9 cellular contexts compared by ENCODE assay signal in the genomic region with DNA sequence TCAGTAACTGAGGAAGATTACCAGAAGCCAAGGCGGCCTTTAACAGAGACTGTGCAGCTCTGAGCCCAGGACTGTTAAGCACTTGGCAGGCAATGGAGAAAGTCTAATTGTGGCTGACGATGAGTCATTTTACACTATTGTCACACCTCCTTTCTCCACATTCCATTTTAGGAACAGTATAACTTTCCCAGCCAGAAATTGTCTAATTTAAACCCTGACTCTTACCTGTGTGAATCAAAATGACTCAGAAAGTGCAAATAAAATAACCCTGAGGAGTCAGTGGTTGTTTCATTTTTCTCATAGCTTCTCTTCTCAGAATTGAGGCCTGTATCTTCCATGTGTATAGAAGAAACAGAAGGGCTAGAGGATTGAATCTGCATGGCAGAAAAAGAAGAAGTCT. TPM values are rescaled to one million over a fixed set of nuclear protein-coding genes. Genes with fewer than 3 reads are reported as not detected.
DNase-seq lines count a peak whose midpoint lies in the region; ATAC-seq and TF ChIP-seq lines count a peak whose summit lies in the region.
"Had no signal": no experiment of that assay in that cellular context is flagged by ENCODE, and none has a peak within 500 bp of the region (broad histone marks: within the 10 kb centered on the region; RNA-seq: fewer than 3 reads in every experiment).

No MANE protein-coding gene starts in this region.

- H3K4me3 ChIP-seq in breast epithelium (no peak overlapping the region), upper lobe of right lung (no peak overlapping the region), MM.1S (ENCODE audit: low read length) (no peak overlapping the region)
- H3K4me3 ChIP-seq: dorsolateral prefrontal cortex had no signal

- no peaks in the 10 kb centered on the region for H3K27me3 ChIP-seq in breast epithelium
- no peaks in the 10 kb centered on the region for H3K27me3 ChIP-seq in upper lobe of right lung
- H3K27me3 ChIP-seq in MM.1S (replicated peaks; ENCODE audit: insufficient read depth, low read length), result no peaks in the 10 kb centered on the region
- H3K27me3 ChIP-seq: dorsolateral prefrontal cortex had no signal

- H3K4me1 ChIP-seq in breast epithelium (no peaks in the 10 kb centered on the region), upper lobe of right lung (no peaks in the 10 kb centered on the region), MM.1S (ENCODE audit: low read length) (no peaks in the 10 kb centered on the region)

- no peaks in the 10 kb centered on the region for H3K36me3 Mint-ChIP-seq in MCF 10A (ENCODE audit: insufficient read depth, unreplicated experiment)

- no peaks in the 10 kb centered on the region for H3K36me3 ChIP-seq in breast epithelium
- no peaks in the 10 kb centered on the region for H3K36me3 ChIP-seq in upper lobe of right lung
- H3K36me3 ChIP-seq in MM.1S (replicated peaks; ENCODE audit: insufficient read depth, low read length), result no peaks in the 10 kb centered on the region

- no peaks in the 10 kb centered on the region for H3F3A ChIP-seq in MM.1S (ENCODE audit: insufficient read depth, low read length)

- H3K9me2 ChIP-seq in MM.1S (replicated peaks; ENCODE audit: insufficient read depth, low read length), result no peaks in the 10 kb centered on the region

- peaks cover 12% of the 10 kb centered on the region for H3K4me1 Mint-ChIP-seq in MCF 10A (ENCODE audit: insufficient read depth, unreplicated experiment)

- ATAC-seq in esophagus mucosa (peak; percentile 97), upper lobe of right lung (peak; percentile 26)

- H3K9me3 ChIP-seq in breast epithelium (no peaks in the 10 kb centered on the region), upper lobe of right lung (no peaks in the 10 kb centered on the region), MM.1S (replicated peaks; ENCODE audit: insufficient read depth, low read length) (no peaks in the 10 kb centered on the region)

- H4K20me1 ChIP-seq in MM.1S (ENCODE audit: insufficient read depth, low read length), result no peaks in the 10 kb centered on the region

- H3K27me3 Mint-ChIP-seq in MCF 10A (ENCODE audit: insufficient read depth, unreplicated experiment), result no peaks in the 10 kb centered on the region

- TF ChIP-seq POLR2A in breast epithelium (IDR thresholded peaks at IDR 0.05), result no peak

- H3K9me3 Mint-ChIP-seq in MCF 10A (ENCODE audit: unreplicated experiment), result no peaks in the 10 kb centered on the region

- H2AFZ ChIP-seq in MM.1S (ENCODE audit: low read length), result no peak overlapping the region

- H3K27ac Mint-ChIP-seq in MCF 10A (ENCODE audit: low read depth, unreplicated experiment), result peak overlapping the region; percentile 2

- intact Hi-C loops in MCF 10A (cut with micrococcal nuclease) (no loop called here), breast epithelium (cut with DNase I; ENCODE audit: low total_unique reads) (no loop called here), upper lobe of right lung (cut with DNase I) (no loop called here)

- CTCF ChIA-PET in MCF 10A (lab: Yijun Ruan, JAX), result interaction anchor here (1.0 to 1.8 kb wide), 3 partner anchors 39 to 113 kb away, joined by 3 to 8 read pairs (median 4); no protein-coding TSS in a partner anchor

- peak; percentile 89 for DNase-seq in MCF 10A (ENCODE audit: unreplicated experiment)
- no peak for DNase-seq in breast epithelium (ENCODE audit: low spot score in 2 of 2)
- peak; percentile 68 for DNase-seq in LoVo (ENCODE audit: low spot score)
- no peak for DNase-seq in upper lobe of right lung
- no peak for DNase-seq in activated CD4-positive, alpha-beta T cell treated with anti-CD3 and anti-CD28 coated beads, Interleukin-2, amount 50 U/mL, for 48 hours
- no peak for DNase-seq in MM.1S
- no peak for DNase-seq in NCI-H2227 treated with DMSO at 0.1 percent for 48 hours (lab: John Stamatoyannopoulos, UW)

- no TSS peak for BruUV-seq in MCF 10A (replicated peaks; lab: Mats Ljungman, UMichigan)

- no peak for TF ChIP-seq CTCF in MCF 10A (IDR thresholded peaks at IDR 0.05; ENCODE audit: unreplicated experiment)
- TF ChIP-seq CTCF in breast epithelium (IDR thresholded peaks at IDR 0.05), result no peak
- TF ChIP-seq CTCF in upper lobe of right lung (IDR thresholded peaks at IDR 0.05), result no peak
- no peak for TF ChIP-seq CTCF in MM.1S (IDR thresholded peaks at IDR 0.05; ENCODE audit: low read length)

- no peaks in the 10 kb centered on the region for H3K79me2 ChIP-seq in MM.1S (ENCODE audit: low read length)

- no peak overlapping the region for H3K9ac ChIP-seq in MM.1S (ENCODE audit: low read length)

- no peak overlapping the region for H3K27ac ChIP-seq in breast epithelium
- no peak overlapping the region for H3K27ac ChIP-seq in upper lobe of right lung
- H3K27ac ChIP-seq in MM.1S (ENCODE audit: low read length), result no peak overlapping the region

- H3K4me3 Mint-ChIP-seq in MCF 10A (ENCODE audit: unreplicated experiment), result no peak overlapping the region

- POLR2A ChIA-PET in MCF 10A (lab: Yijun Ruan, JAX), result interaction anchor here (0.8 to 2.3 kb wide), 5 partner anchors 9 to 90 kb away, joined by 3 to 10 read pairs (median 4); partner anchors contain the start of gene ADGRF4

- H3K4me2 ChIP-seq in MM.1S (ENCODE audit: low read depth, low read length), result no peak overlapping the region

RNA-seq across cellular contexts. Expression of gene OPN5, which starts 40.0 kb away (rescaled TPM):
- not detected in 2 replicates for total RNA-seq in MCF 10A (2022)
- total RNA-seq in breast epithelium, result not detected
- not detected for total RNA-seq in esophagus mucosa
- not detected for total RNA-seq in upper lobe of right lung

RNA-seq across cellular contexts. Expression of gene ADGRF4, which starts 43.4 kb away (rescaled TPM):
- total RNA-seq in MCF 10A (2022) (1.2 and 4.0 TPM in 2 replicates), breast epithelium (under 1 TPM in 2 of 3 donors, not detected in 1; 0.15 to 0.16 TPM), esophagus mucosa (13.6 TPM), upper lobe of right lung (not detected)

Comparison
In these comparisons a context has a peak if more than half of its experiments do, and no peak if none do; other contexts are left out.
1. DNase-seq: peak in MCF 10A (single experiment) and LoVo (single experiment); none in breast epithelium (0 of 2), upper lobe of right lung (single experiment), activated CD4-positive, alpha-beta T cell treated with anti-CD3 and anti-CD28 coated beads, Interleukin-2, amount 50 U/mL, for 48 hours (0 of 2), MM.1S (single experiment) and NCI-H2227 treated with DMSO at 0.1 percent for 48 hours (single experiment).